ENCODE assay signal across 1 cellular context in the genomic region with DNA sequence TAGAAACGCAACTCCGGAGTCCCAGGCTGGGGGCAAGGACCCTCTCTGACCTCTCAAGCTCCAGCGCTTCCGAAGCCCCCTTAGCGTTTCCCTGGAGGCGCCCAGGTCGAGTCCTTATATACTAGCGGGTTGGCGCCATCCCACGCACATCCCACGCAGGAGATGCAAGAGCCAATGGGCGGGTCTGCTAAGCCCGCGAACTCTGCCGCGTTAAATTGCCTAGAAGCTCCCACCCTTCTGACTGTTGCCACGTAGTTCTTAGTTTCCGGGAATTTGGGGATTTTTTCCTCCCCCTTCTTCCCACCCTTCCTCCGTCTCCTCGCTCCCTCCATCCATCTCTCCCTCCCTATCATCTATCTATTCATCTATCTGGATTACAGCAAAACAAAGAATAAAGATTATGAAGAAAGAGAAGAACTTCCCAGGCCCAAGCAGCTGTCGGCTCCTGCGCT.
TF ChIP-seq lines count a peak whose summit lies in the region.

A gene with protein sequence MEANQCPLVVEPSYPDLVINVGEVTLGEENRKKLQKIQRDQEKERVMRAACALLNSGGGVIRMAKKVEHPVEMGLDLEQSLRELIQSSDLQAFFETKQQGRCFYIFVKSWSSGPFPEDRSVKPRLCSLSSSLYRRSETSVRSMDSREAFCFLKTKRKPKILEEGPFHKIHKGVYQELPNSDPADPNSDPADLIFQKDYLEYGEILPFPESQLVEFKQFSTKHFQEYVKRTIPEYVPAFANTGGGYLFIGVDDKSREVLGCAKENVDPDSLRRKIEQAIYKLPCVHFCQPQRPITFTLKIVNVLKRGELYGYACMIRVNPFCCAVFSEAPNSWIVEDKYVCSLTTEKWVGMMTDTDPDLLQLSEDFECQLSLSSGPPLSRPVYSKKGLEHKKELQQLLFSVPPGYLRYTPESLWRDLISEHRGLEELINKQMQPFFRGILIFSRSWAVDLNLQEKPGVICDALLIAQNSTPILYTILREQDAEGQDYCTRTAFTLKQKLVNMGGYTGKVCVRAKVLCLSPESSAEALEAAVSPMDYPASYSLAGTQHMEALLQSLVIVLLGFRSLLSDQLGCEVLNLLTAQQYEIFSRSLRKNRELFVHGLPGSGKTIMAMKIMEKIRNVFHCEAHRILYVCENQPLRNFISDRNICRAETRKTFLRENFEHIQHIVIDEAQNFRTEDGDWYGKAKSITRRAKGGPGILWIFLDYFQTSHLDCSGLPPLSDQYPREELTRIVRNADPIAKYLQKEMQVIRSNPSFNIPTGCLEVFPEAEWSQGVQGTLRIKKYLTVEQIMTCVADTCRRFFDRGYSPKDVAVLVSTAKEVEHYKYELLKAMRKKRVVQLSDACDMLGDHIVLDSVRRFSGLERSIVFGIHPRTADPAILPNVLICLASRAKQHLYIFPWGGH (minus strand): TSS at position 90 of the 452 bp plus-strand sequence. CDS start 9,814 bp downstream, outside the sequence.

TF ChIP-seq in GM12878, 131 proteins besides CTCF, POLR2A, EP300 and RAD21 (continued from another document):
- TF ChIP-seq, protein P1, sequence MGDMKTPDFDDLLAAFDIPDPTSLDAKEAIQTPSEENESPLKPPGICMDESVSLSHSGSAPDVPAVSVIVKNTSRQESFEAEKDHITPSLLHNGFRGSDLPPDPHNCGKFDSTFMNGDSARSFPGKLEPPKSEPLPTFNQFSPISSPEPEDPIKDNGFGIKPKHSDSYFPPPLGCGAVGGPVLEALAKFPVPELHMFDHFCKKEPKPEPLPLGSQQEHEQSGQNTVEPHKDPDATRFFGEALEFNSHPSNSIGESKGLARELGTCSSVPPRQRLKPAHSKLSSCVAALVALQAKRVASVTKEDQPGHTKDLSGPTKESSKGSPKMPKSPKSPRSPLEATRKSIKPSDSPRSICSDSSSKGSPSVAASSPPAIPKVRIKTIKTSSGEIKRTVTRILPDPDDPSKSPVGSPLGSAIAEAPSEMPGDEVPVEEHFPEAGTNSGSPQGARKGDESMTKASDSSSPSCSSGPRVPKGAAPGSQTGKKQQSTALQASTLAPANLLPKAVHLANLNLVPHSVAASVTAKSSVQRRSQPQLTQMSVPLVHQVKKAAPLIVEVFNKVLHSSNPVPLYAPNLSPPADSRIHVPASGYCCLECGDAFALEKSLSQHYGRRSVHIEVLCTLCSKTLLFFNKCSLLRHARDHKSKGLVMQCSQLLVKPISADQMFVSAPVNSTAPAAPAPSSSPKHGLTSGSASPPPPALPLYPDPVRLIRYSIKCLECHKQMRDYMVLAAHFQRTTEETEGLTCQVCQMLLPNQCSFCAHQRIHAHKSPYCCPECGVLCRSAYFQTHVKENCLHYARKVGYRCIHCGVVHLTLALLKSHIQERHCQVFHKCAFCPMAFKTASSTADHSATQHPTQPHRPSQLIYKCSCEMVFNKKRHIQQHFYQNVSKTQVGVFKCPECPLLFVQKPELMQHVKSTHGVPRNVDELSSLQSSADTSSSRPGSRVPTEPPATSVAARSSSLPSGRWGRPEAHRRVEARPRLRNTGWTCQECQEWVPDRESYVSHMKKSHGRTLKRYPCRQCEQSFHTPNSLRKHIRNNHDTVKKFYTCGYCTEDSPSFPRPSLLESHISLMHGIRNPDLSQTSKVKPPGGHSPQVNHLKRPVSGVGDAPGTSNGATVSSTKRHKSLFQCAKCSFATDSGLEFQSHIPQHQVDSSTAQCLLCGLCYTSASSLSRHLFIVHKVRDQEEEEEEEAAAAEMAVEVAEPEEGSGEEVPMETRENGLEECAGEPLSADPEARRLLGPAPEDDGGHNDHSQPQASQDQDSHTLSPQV (IDR thresholded peaks at IDR 0.05), result no peak
- TF ChIP-seq MTA3 (IDR thresholded peaks at IDR 0.05; ENCODE audit: borderline replicate concordance, low read length), result no peak
- TF ChIP-seq SPI1 (IDR thresholded peaks at IDR 0.05; ENCODE audit: borderline replicate concordance, insufficient read depth, low read depth, low read length), result no peak
- no peak for TF ChIP-seq NFXL1 (IDR thresholded peaks at IDR 0.05; ENCODE audit: borderline replicate concordance)
- TF ChIP-seq SUPT20H (IDR thresholded peaks at IDR 0.05; ENCODE audit: borderline replicate concordance, control insufficient read depth, low read depth, low read length), result no peak
- TF ChIP-seq, protein P2, sequence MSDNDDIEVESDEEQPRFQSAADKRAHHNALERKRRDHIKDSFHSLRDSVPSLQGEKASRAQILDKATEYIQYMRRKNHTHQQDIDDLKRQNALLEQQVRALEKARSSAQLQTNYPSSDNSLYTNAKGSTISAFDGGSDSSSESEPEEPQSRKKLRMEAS (IDR thresholded peaks at IDR 0.05; ENCODE audit: low read depth, low read length), result no peak
- TF ChIP-seq POLR2AphosphoS2 (IDR thresholded peaks at IDR 0.05; ENCODE audit: low read depth, low read length), result peak; percentile 86
- no peak for TF ChIP-seq SUZ12 (IDR thresholded peaks at IDR 0.05; ENCODE audit: unreplicated experiment)
- TF ChIP-seq SMARCA5 (IDR thresholded peaks at IDR 0.05), result no peak
- TF ChIP-seq IKZF1 (conservative IDR thresholded peaks at IDR 0.05), result peak; percentile 66
- no peak for TF ChIP-seq CHD4 (IDR thresholded peaks at IDR 0.05)
- TF ChIP-seq, protein P3, sequence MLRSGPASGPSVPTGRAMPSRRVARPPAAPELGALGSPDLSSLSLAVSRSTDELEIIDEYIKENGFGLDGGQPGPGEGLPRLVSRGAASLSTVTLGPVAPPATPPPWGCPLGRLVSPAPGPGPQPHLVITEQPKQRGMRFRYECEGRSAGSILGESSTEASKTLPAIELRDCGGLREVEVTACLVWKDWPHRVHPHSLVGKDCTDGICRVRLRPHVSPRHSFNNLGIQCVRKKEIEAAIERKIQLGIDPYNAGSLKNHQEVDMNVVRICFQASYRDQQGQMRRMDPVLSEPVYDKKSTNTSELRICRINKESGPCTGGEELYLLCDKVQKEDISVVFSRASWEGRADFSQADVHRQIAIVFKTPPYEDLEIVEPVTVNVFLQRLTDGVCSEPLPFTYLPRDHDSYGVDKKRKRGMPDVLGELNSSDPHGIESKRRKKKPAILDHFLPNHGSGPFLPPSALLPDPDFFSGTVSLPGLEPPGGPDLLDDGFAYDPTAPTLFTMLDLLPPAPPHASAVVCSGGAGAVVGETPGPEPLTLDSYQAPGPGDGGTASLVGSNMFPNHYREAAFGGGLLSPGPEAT (IDR thresholded peaks at IDR 0.05; ENCODE audit: low read depth), result peak; percentile 62
- peak; percentile 72 for TF ChIP-seq CBFB (IDR thresholded peaks at IDR 0.05; ENCODE audit: low read depth)
- TF ChIP-seq, protein P4, sequence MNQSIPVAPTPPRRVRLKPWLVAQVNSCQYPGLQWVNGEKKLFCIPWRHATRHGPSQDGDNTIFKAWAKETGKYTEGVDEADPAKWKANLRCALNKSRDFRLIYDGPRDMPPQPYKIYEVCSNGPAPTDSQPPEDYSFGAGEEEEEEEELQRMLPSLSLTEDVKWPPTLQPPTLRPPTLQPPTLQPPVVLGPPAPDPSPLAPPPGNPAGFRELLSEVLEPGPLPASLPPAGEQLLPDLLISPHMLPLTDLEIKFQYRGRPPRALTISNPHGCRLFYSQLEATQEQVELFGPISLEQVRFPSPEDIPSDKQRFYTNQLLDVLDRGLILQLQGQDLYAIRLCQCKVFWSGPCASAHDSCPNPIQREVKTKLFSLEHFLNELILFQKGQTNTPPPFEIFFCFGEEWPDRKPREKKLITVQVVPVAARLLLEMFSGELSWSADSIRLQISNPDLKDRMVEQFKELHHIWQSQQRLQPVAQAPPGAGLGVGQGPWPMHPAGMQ (IDR thresholded peaks at IDR 0.05; ENCODE audit: borderline replicate concordance), result no peak
- peak; percentile 53; the same call in 1 of the 2 replicates for TF ChIP-seq CREM (IDR thresholded peaks at IDR 0.05; ENCODE audit: low read depth)
- 0 out of 2 replicates have a peak, but pooled peaks have one; percentile 32 for TF ChIP-seq HDGF (IDR thresholded peaks at IDR 0.05)
- TF ChIP-seq GABPA (IDR thresholded peaks at IDR 0.05; ENCODE audit: low read depth), result no peak
- no peak for TF ChIP-seq ZSCAN29 (IDR thresholded peaks at IDR 0.05)
- TF ChIP-seq FOXK2 (IDR thresholded peaks at IDR 0.05), result no peak
- TF ChIP-seq LARP7 (IDR thresholded peaks at IDR 0.05), result 0 out of 2 replicates have a peak, but pooled peaks have one; percentile 27
- no peak for TF ChIP-seq MYC (IDR thresholded peaks at IDR 0.05; ENCODE audit: insufficient read depth, insufficient read length, insufficient replicate concordance, low read length, severe bottlenecking)
- no peak for TF ChIP-seq RCOR1 (conservative IDR thresholded peaks at IDR 0.05; ENCODE audit: low read depth, low read length)
- TF ChIP-seq, protein P5, sequence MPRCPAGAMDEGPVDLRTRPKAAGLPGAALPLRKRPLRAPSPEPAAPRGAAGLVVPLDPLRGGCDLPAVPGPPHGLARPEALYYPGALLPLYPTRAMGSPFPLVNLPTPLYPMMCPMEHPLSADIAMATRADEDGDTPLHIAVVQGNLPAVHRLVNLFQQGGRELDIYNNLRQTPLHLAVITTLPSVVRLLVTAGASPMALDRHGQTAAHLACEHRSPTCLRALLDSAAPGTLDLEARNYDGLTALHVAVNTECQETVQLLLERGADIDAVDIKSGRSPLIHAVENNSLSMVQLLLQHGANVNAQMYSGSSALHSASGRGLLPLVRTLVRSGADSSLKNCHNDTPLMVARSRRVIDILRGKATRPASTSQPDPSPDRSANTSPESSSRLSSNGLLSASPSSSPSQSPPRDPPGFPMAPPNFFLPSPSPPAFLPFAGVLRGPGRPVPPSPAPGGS (IDR thresholded peaks at IDR 0.05; ENCODE audit: borderline replicate concordance, insufficient read depth, low read depth, low read length, poor library complexity, severe bottlenecking), result no peak
- TF ChIP-seq, protein P6, sequence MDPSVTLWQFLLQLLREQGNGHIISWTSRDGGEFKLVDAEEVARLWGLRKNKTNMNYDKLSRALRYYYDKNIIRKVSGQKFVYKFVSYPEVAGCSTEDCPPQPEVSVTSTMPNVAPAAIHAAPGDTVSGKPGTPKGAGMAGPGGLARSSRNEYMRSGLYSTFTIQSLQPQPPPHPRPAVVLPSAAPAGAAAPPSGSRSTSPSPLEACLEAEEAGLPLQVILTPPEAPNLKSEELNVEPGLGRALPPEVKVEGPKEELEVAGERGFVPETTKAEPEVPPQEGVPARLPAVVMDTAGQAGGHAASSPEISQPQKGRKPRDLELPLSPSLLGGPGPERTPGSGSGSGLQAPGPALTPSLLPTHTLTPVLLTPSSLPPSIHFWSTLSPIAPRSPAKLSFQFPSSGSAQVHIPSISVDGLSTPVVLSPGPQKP (IDR thresholded peaks at IDR 0.05; ENCODE audit: low read depth, low read length), result peak; percentile 13; the same call in 1 of the 2 replicates
- peak; percentile 12 for TF ChIP-seq SP1 (IDR thresholded peaks at IDR 0.05; ENCODE audit: low read depth, low read length)
- peak; percentile 95 for TF ChIP-seq SMAD5 (IDR thresholded peaks at IDR 0.05; ENCODE audit: low read depth)
